In genomic region chr7:33357846-33358245, GRCh38 we compare ENCODE assay signal across 22 cellular contexts.
"Had no signal": no experiment of that assay in that cellular context is flagged by ENCODE, and none has a peak within 500 bp of the region (broad histone marks: within the 10 kb centered on the region; RNA-seq: fewer than 3 reads in every experiment).

No MANE protein-coding gene starts in this region.

- H3K27ac ChIP-seq: HL-60, KMS-11, SJSA1, SK-N-MC had no signal

- H3K36me3 ChIP-seq: SJSA1 had no signal

- H3K9me3 ChIP-seq: SJSA1 had no signal

- H3K4me1 ChIP-seq: SJSA1 had no signal

- H3K27ac Mint-ChIP-seq: IgD-negative memory B cell had no signal

- H3K27me3 Mint-ChIP-seq: IgD-negative memory B cell had no signal

- DNase-seq: Kasumi-1, MM.1S, NCI-H1436, NCI-H187, NCI-H2029, NCI-H2081 treated with DMSO at 0.1 percent for 48 hours, NCI-H2227 treated with DMSO at 0.1 percent for 48 hours, NCI-H446, NCI-H510A, NCI-H524 treated with DMSO at 0.1 percent for 48 hours, NCI-H69, NCI-H774, Right ventricle myocardium superior, RPMI8226, SIG-M5 had no signal

- H3K9ac ChIP-seq: KMS-11 had no signal

- FAIRE-seq: HTR-8/SVneo, K562 had no signal

- H3K4me3 Mint-ChIP-seq: IgD-negative memory B cell had no signal

- H3K4me3 ChIP-seq: K562, SJSA1, SK-N-MC had no signal

- H3K4me2 ChIP-seq: KMS-11 had no signal

- H3K27me3 ChIP-seq: SJSA1 had no signal

- H3K9me3 Mint-ChIP-seq: IgD-negative memory B cell had no signal

- ATAC-seq: K562 had no signal
